27 cellular contexts compared by ENCODE assay signal in the genomic region with DNA sequence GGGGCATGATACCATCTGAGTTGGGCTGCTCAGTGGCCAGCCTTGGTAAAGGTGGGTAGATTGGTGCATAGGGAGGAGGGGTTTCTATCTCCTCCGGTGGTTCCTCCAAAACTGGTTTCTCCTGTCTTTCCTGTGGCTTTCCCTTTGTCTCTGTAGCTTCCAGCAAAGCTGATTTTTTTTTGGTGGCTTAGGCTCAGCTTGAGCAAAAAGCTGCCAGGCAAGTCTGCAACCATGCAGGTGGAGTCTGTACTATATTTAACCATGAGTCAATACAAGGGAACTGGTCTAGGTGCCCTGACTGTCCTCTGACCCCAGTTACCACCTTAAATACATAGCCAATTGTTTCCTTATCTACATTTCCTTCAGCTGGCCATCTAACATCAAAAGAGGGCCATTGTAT.
DNase-seq lines count a peak whose midpoint lies in the region; ATAC-seq and TF ChIP-seq lines count a peak whose summit lies in the region.
"Had no signal": no experiment of that assay in that cellular context is flagged by ENCODE, and none has a peak within 500 bp of the region (broad histone marks: within the 10 kb centered on the region; RNA-seq: fewer than 3 reads in every experiment).

No MANE protein-coding gene starts in this region.

- ATAC-seq in GM21786 (IDR thresholded peaks at IDR 0.05; ENCODE audit: unreplicated experiment), result no peak
- ATAC-seq: naive thymus-derived CD4-positive, alpha-beta T cell; stimulated activated effector memory CD8-positive, alpha-beta T cell treated with anti-CD3 and anti-CD28 coated beads, Interleukin-12 subunit alpha, Interleukin-12 subunit beta, amount 100 ng/mL, for 72 hours; upper lobe of right lung had no signal

- H3K4me1 Mint-ChIP-seq in mesothelial cell of epicardium, result no peaks in the 10 kb centered on the region
- H3K4me1 Mint-ChIP-seq: central memory CD8-positive, alpha-beta T cell; stimulated activated effector memory CD8-positive, alpha-beta T cell treated with anti-CD3 and anti-CD28 coated beads, Interleukin-12 subunit alpha, Interleukin-12 subunit beta, amount 100 ng/mL, for 72 hours had no signal

- no peaks in the 10 kb centered on the region for H4K20me1 ChIP-seq in smooth muscle cell (ENCODE audit: low read depth)

- H3K9ac ChIP-seq in iPS-20b (ENCODE audit: low read depth, low read length) (no peak overlapping the region), smooth muscle cell (ENCODE audit: low read depth) (no peak overlapping the region)

- H3K27ac Mint-ChIP-seq in mesothelial cell of epicardium, result no peak overlapping the region
- H3K27ac Mint-ChIP-seq: activated CD4-positive, alpha-beta memory T cell treated with anti-CD3 and anti-CD28 coated beads, Interleukin-2, amount 10 ng/mL, durations not matched to agents 7 days and 5 days; HFFc6; stimulated activated effector memory CD8-positive, alpha-beta T cell treated with anti-CD3 and anti-CD28 coated beads, Interleukin-12 subunit alpha, Interleukin-12 subunit beta, amount 100 ng/mL, for 72 hours had no signal

- 83% methylated on average over 1 of the region's 1 CpG for WGBS in smooth muscle cell (ENCODE audit: low lambda C conversion rate)

- no peaks in the 10 kb centered on the region for H3K27me3 Mint-ChIP-seq in mesothelial cell of epicardium (ENCODE audit: low read depth)
- H3K27me3 Mint-ChIP-seq: activated CD4-positive, alpha-beta memory T cell treated with anti-CD3 and anti-CD28 coated beads, Interleukin-2, amount 10 ng/mL, durations not matched to agents 7 days and 5 days; central memory CD8-positive, alpha-beta T cell; naive thymus-derived CD4-positive, alpha-beta T cell had no signal

- DNase-seq in HPDE6-E6E7 (ENCODE audit: extremely low spot score) (peak; percentile 16), RPMI8226 (peak; percentile 32), smooth muscle cell (lab: John Stamatoyannopoulos, UW; ENCODE audit: unreplicated experiment) (no peak), D341Med (ENCODE audit: low spot score) (no peak), mesothelial cell of epicardium (ENCODE audit: low spot score in 2 of 2, unreplicated experiment in 2 of 2) (no peak)
- DNase-seq: activated CD4-positive, alpha-beta memory T cell treated with anti-CD3 and anti-CD28 coated beads, Interleukin-2, amount 10 ng/mL, durations not matched to agents 7 days and 5 days; activated CD8-positive, alpha-beta memory T cell treated with anti-CD3 and anti-CD28 coated beads, Interleukin-2, amount 50 U/mL, for 4 hours; activated naive CD4-positive, alpha-beta T cell treated with Interleukin-2 at 50 U/mL for 16 hours; GOT3; HFFc6; mesenchymal stem cell; naive thymus-derived CD4-positive, alpha-beta T cell; NCI-H1092 treated with DMSO at 0.1 percent for 48 hours; NCI-H187 treated with DMSO at 0.1 percent for 48 hours; NCI-H526; NK-92 treated with Interleukin-12 subunit alpha and Interleukin-12 subunit beta, amount 100 ng/mL, for 24 hours; SHP77; sigmoid colon; upper lobe of right lung had no signal

- H3K9me3 Mint-ChIP-seq in mesothelial cell of epicardium, result peaks cover 57% of the 10 kb centered on the region

- H3K4me1 ChIP-seq in iPS-20b (ENCODE audit: insufficient read depth, low read length) (no peaks in the 10 kb centered on the region), smooth muscle cell (ENCODE audit: low read depth) (no peaks in the 10 kb centered on the region)
- H3K4me1 ChIP-seq: Caco-2, prostate gland, sigmoid colon, upper lobe of right lung had no signal

- H3K36me3 ChIP-seq in iPS-20b (ENCODE audit: insufficient read depth, low read depth, low read length), result peaks cover 3% of the 10 kb centered on the region; the same call in 1 of the 2 replicates
- no peaks in the 10 kb centered on the region for H3K36me3 ChIP-seq in smooth muscle cell (ENCODE audit: low read depth)
- H3K36me3 ChIP-seq: prostate gland, sigmoid colon, upper lobe of right lung had no signal

- no peaks in the 10 kb centered on the region for H3F3A ChIP-seq in smooth muscle cell (ENCODE audit: low read depth)

- H3K27ac ChIP-seq in iPS-20b (ENCODE audit: low read length) (no peak overlapping the region), smooth muscle cell (ENCODE audit: low read depth) (peak overlapping the region; percentile 19)
- H3K27ac ChIP-seq: C4-2B, hepatocyte, prostate gland, sigmoid colon, upper lobe of right lung had no signal

- H3K27me3 ChIP-seq in iPS-20b (ENCODE audit: insufficient read depth, low read length) (no peaks in the 10 kb centered on the region), smooth muscle cell (ENCODE audit: low read depth) (no peaks in the 10 kb centered on the region)
- H3K27me3 ChIP-seq: hepatocyte, sigmoid colon, upper lobe of right lung had no signal

- no peak overlapping the region for H3K4me3 Mint-ChIP-seq in mesothelial cell of epicardium
- H3K4me3 Mint-ChIP-seq: activated CD4-positive, alpha-beta memory T cell treated with anti-CD3 and anti-CD28 coated beads, Interleukin-2, amount 10 ng/mL, durations not matched to agents 7 days and 5 days; central memory CD8-positive, alpha-beta T cell; HFFc6; stimulated activated effector memory CD8-positive, alpha-beta T cell treated with anti-CD3 and anti-CD28 coated beads, Interleukin-12 subunit alpha, Interleukin-12 subunit beta, amount 100 ng/mL, for 72 hours had no signal

- H3K36me3 Mint-ChIP-seq in mesothelial cell of epicardium, result peaks cover 34% of the 10 kb centered on the region
- H3K36me3 Mint-ChIP-seq: stimulated activated effector memory CD8-positive, alpha-beta T cell treated with anti-CD3 and anti-CD28 coated beads, Interleukin-12 subunit alpha, Interleukin-12 subunit beta, amount 100 ng/mL, for 72 hours had no signal

- no peak for TF ChIP-seq CTCF in smooth muscle cell (IDR thresholded peaks at IDR 0.05; ENCODE audit: borderline replicate concordance, insufficient read depth, poor library complexity, severe bottlenecking)
- no peak for TF ChIP-seq CTCF in mesothelial cell of epicardium (IDR thresholded peaks at IDR 0.05; ENCODE audit: unreplicated experiment)

- H3K79me2 ChIP-seq in smooth muscle cell (ENCODE audit: low read depth), result no peaks in the 10 kb centered on the region
- H3K79me2 ChIP-seq: hepatocyte had no signal

- H3K9me3 ChIP-seq in iPS-20b (ENCODE audit: insufficient read depth, low read depth, low read length), result peaks cover 70% of the 10 kb centered on the region
- H3K9me3 ChIP-seq in smooth muscle cell (replicated peaks; ENCODE audit: low read depth), result no peaks in the 10 kb centered on the region
- H3K9me3 ChIP-seq: prostate gland had no signal

- no peak overlapping the region for H3K4me2 ChIP-seq in smooth muscle cell
- H3K4me2 ChIP-seq: hepatocyte had no signal

- H3K4me3 ChIP-seq in iPS-20b (ENCODE audit: low read length) (0 out of 2 replicates have a peak overlapping the region, but pooled peaks have one; percentile 17), smooth muscle cell (no peak overlapping the region)
- H3K4me3 ChIP-seq: hepatocyte, prostate gland, sigmoid colon, upper lobe of right lung had no signal

- H2AFZ ChIP-seq in smooth muscle cell (ENCODE audit: low read depth), result no peak overlapping the region
- H2AFZ ChIP-seq: hepatocyte had no signal

Comparison
In these comparisons a context has a peak if more than half of its experiments do, and no peak if none do; other contexts are left out.
1. DNase-seq: peak in HPDE6-E6E7 (single experiment) and RPMI8226 (single experiment); none in smooth muscle cell (single experiment), D341Med (single experiment) and mesothelial cell of epicardium (0 of 2).